Comparison of ENCODE assay signal across 8 cellular contexts in the genomic region with DNA sequence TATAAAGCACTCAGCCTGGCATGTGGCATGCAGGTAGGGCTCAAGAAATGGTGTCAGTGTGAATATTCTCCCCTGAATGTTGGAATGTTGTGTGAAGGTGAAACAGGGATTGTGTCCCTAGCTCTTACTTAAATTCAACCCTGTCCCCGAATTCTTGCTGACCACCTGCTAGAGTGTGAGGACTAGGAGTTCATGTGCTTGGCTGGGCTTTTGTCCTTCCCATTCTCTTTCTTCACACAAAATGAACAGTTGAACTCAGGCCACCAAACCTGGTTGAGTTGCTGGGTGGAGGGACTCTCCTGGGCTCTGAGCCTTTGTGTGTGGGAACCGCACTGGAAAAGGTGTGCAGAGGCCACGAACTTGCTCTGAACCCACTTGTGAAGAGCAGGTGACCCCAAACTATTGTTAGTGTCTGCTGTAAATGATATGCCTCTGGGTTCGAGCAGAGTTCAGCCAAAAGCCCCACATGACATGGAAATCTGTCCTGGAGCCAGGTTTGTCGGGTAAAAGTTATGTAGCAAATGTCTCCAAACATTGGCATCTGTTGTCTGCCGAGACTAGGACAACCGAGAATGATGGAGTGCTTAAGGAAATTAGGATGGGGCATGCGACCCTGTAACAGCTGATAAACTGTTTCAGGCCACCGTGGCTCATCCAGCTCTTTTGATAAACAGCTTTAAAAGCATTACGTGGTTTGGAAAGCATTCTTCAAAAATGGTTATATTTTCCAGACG.
DNase-seq lines count a peak whose midpoint lies in the region; ATAC-seq and TF ChIP-seq lines count a peak whose summit lies in the region.

No MANE protein-coding gene starts in this region.

- peaks cover 73% of the 10 kb centered on the region for H3K4me1 Mint-ChIP-seq in T-helper 1 cell treated with Interleukin-12 subunit alpha and Interleukin-12 subunit beta and Interleukin-4 antibody, amounts not matched to agents 30 μg/mL and 1 μg/mL, for 36 hours (ENCODE audit: low read depth)

- TF ChIP-seq CTCF in left lung (IDR thresholded peaks at IDR 0.05) (no peak), GM20000 (IDR thresholded peaks at IDR 0.05; ENCODE audit: extremely low read depth, missing control alignments) (no peak)

- H3K9me3 ChIP-seq in left lung (no peaks in the 10 kb centered on the region), subcutaneous abdominal adipose tissue (ENCODE audit: control insufficient read depth in 5 of 5, low read length in 5 of 5) (no peaks in the 10 kb centered on the region)

- peaks cover 18% of the 10 kb centered on the region for H3K36me3 Mint-ChIP-seq in T-helper 1 cell treated with Interleukin-12 subunit alpha and Interleukin-12 subunit beta and Interleukin-4 antibody, amounts not matched to agents 30 μg/mL and 1 μg/mL, for 36 hours (ENCODE audit: low read depth)
- H3K36me3 Mint-ChIP-seq in activated naive CD4-positive, alpha-beta T cell treated with anti-CD3 and anti-CD28 coated beads, Interleukin-2, amount 50 U/mL, for 72 hours: peaks cover 12 to 37% of the 10 kb centered on the region in 2 donors

- peak overlapping the region; percentile 96 for H3K27ac Mint-ChIP-seq in T-helper 1 cell treated with Interleukin-12 subunit alpha and Interleukin-12 subunit beta and Interleukin-4 antibody, amounts not matched to agents 30 μg/mL and 1 μg/mL, for 36 hours
- peak overlapping the region; percentile 95 to 99 for H3K27ac Mint-ChIP-seq in activated naive CD4-positive, alpha-beta T cell treated with anti-CD3 and anti-CD28 coated beads, Interleukin-2, amount 50 U/mL, for 72 hours

- H3K4me3 Mint-ChIP-seq in T-helper 1 cell treated with Interleukin-12 subunit alpha and Interleukin-12 subunit beta and Interleukin-4 antibody, amounts not matched to agents 30 μg/mL and 1 μg/mL, for 36 hours: peak overlapping the region; percentile 74

- no peaks in the 10 kb centered on the region for H3K27me3 Mint-ChIP-seq in T-helper 1 cell treated with Interleukin-12 subunit alpha and Interleukin-12 subunit beta and Interleukin-4 antibody, amounts not matched to agents 30 μg/mL and 1 μg/mL, for 36 hours (ENCODE audit: low read depth)

- H3K4me3 ChIP-seq in left lung: no peak overlapping the region
- no peak overlapping the region for H3K4me3 ChIP-seq in subcutaneous abdominal adipose tissue (ENCODE audit: low read depth in 1 of 5, low read length in 5 of 5)

- no peaks in the 10 kb centered on the region for H3K9me3 Mint-ChIP-seq in T-helper 1 cell treated with Interleukin-12 subunit alpha and Interleukin-12 subunit beta and Interleukin-4 antibody, amounts not matched to agents 30 μg/mL and 1 μg/mL, for 36 hours
- no peaks in the 10 kb centered on the region for H3K9me3 Mint-ChIP-seq in activated naive CD4-positive, alpha-beta T cell treated with anti-CD3 and anti-CD28 coated beads, Interleukin-2, amount 50 U/mL, for 72 hours

- no peak for ATAC-seq in activated naive CD4-positive, alpha-beta T cell treated with anti-CD3 and anti-CD28 coated beads, Interleukin-2, amount 50 U/mL, for 72 hours
- ATAC-seq in left lung: no peak

- H3K27me3 ChIP-seq in left lung (no peaks in the 10 kb centered on the region), subcutaneous abdominal adipose tissue (ENCODE audit: control insufficient read depth in 5 of 5, insufficient read depth in 4 of 5, low read length in 5 of 5) (no peaks in the 10 kb centered on the region)

- no peak overlapping the region for H3K9ac ChIP-seq in subcutaneous abdominal adipose tissue (ENCODE audit: low read length in 5 of 5)

- no peaks in the 10 kb centered on the region for H3K36me3 ChIP-seq in left lung
- H3K36me3 ChIP-seq in subcutaneous abdominal adipose tissue (ENCODE audit: control insufficient read depth in 5 of 5, insufficient read depth in 5 of 5, low read length in 5 of 5): peaks cover 0 to 2% (median 0%) of the 10 kb centered on the region in 5 donors

- H3K27ac ChIP-seq in left lung: peak overlapping the region; percentile 13 to 55
- H3K27ac ChIP-seq in subcutaneous abdominal adipose tissue (ENCODE audit: low read depth, low read length): peak overlapping the region; percentile 80

- no peak for DNase-seq in T-helper 1 cell
- no peak for DNase-seq in activated naive CD4-positive, alpha-beta T cell treated with anti-CD3 and anti-CD28 coated beads, Interleukin-2, amount 50 U/mL, for 72 hours (ENCODE audit: low spot score in 2 of 2)
- no peak for DNase-seq in left lung
- no peak for DNase-seq in nucleus accumbens (lab: John Stamatoyannopoulos, UW)
- DNase-seq in GM20000 (ENCODE audit: low spot score): no peak
- no peak for DNase-seq in GOT3 (lab: John Stamatoyannopoulos, UW)

- intact Hi-C loops in left lung (cut with DNase I): no loop called here

- H3K4me1 ChIP-seq in left lung (peaks cover 53 to 54% of the 10 kb centered on the region in 2 donors), subcutaneous abdominal adipose tissue (ENCODE audit: control insufficient read depth in 5 of 5, insufficient read depth in 5 of 5, low read length in 5 of 5) (peaks cover 29 to 65% (median 64%) of the 10 kb centered on the region in 5 donors)
